8 cellular contexts compared by ENCODE assay signal in the genomic region with DNA sequence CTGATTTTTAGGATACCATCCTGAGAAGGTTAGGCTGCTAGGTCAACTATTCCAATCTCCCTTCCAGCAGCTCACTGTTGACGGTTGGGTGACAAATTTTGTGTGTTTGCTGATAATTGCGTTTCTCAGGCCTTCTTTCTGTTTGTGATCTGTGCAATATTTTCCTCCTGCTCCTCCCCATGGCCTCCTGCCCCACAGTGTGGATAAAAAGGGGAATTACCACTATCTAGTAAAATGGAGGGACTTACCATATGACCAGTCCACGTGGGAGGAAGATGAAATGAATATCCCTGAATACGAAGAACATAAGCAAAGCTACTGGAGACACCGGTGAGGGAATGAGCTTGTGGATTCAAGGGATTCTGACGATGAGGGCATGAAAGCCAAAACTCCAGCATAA. TPM values are rescaled to one million over a fixed set of nuclear protein-coding genes. Genes with fewer than 3 reads are reported as not detected.
DNase-seq lines count a peak whose midpoint lies in the region; ATAC-seq and TF ChIP-seq lines count a peak whose summit lies in the region.

No MANE protein-coding gene starts in this region.

- no peaks in the 10 kb centered on the region for H3K79me2 ChIP-seq in OCI-LY7 (ENCODE audit: insufficient read depth, low read depth, low read length)

- intact Hi-C loops in OCI-LY7 (cut with micrococcal nuclease; ENCODE audit: unreplicated experiment) = no loop called here
- intact Hi-C loops in mucosa of descending colon (cut with DNase I, micrococcal nuclease) = loop anchor here in 1 of 2 donors (5.0 kb wide), 1 partner anchor 35 kb away; no protein-coding TSS in a partner anchor

- no TSS peak for BruUV-seq in OCI-LY7 (replicated peaks; lab: Mats Ljungman, UMichigan)

- no peak overlapping the region for H3K4me2 ChIP-seq in OCI-LY7 (ENCODE audit: low read length)

- H3K4me1 ChIP-seq in OCI-LY7 (ENCODE audit: insufficient read depth, low read length, poor library complexity, severe bottlenecking) = no peaks in the 10 kb centered on the region
- no peaks in the 10 kb centered on the region for H3K4me1 ChIP-seq in mucosa of descending colon (ENCODE audit: low read depth)

- H3K36me3 ChIP-seq in OCI-LY7 (ENCODE audit: insufficient read depth, low read length) (peaks cover 93% of the 10 kb centered on the region), mucosa of descending colon (ENCODE audit: low read depth) (peaks cover 3% of the 10 kb centered on the region)

- POLR2A ChIA-PET in OCI-LY7 (lab: Charles Lee) = interaction anchor here (1.6 kb wide), 1 partner anchor 34 kb away, joined by 6 read pairs; a partner anchor contains a TSS

- no peak overlapping the region for H3K27ac ChIP-seq in OCI-LY7 (ENCODE audit: low read depth, low read length, poor library complexity, severe bottlenecking)

- no peaks in the 10 kb centered on the region for H3K9me2 ChIP-seq in OCI-LY7 (ENCODE audit: insufficient read depth, low read length)

- H4K20me1 ChIP-seq in OCI-LY7 (ENCODE audit: insufficient read depth, low read length) = no peaks in the 10 kb centered on the region

- peak; percentile 85 for ATAC-seq in mucosa of descending colon
- no peak for ATAC-seq in HG02588 (IDR thresholded peaks at IDR 0.05; ENCODE audit: unreplicated experiment)

- TF ChIP-seq CTCF in OCI-LY7 (conservative IDR thresholded peaks at IDR 0.05; ENCODE audit: low read length) (peak; percentile 58), mucosa of descending colon (IDR thresholded peaks at IDR 0.05) (no peak)

- H3K9me3 ChIP-seq in OCI-LY7 (ENCODE audit: low read length) = no peaks in the 10 kb centered on the region
- H3K9me3 ChIP-seq in mucosa of descending colon = no peaks in the 10 kb centered on the region

- no peak overlapping the region for H3K4me3 ChIP-seq in OCI-LY7 (ENCODE audit: low read depth, low read length, poor library complexity, severe bottlenecking)
- H3K4me3 ChIP-seq in mucosa of descending colon = no peak overlapping the region

- CTCF ChIA-PET in OCI-LY7 (lab: Charles Lee; ENCODE audit: unreplicated experiment) = no interaction called here

- peak; percentile 51 for DNase-seq in DMS 273 (lab: John Stamatoyannopoulos, UW; ENCODE audit: unreplicated experiment)
- no peak for DNase-seq in DMS 273 treated with DMSO at 0.1 percent for 48 hours (lab: John Stamatoyannopoulos, UW)
- DNase-seq in OCI-LY7 (ENCODE audit: low spot score) = no peak
- peak; percentile 16 for DNase-seq in ecto neural progenitor cell (ENCODE audit: low spot score)
- DNase-seq in mucosa of descending colon = peak in 1 of 3 donors; percentile 51
- no peak for DNase-seq in GOT3 (lab: John Stamatoyannopoulos, UW)
- no peak for DNase-seq in SKM-1 (lab: John Stamatoyannopoulos, UW; ENCODE audit: unreplicated experiment)

- no peak overlapping the region for H2AFZ ChIP-seq in OCI-LY7 (ENCODE audit: low read length)

RNA-seq across cellular contexts. Expression of a gene that starts 9.2 kb away (rescaled TPM):
- 42.5 and 59.6 TPM in 2 replicates for total RNA-seq in OCI-LY7 (2014; rRNA removed; shearing (Covaris generic))
- total RNA-seq in OCI-LY7 (2022) = 124 and 126 TPM in 2 replicates
- total RNA-seq in mucosa of descending colon = 100 to 1,000 TPM in 1 of 3 donors, 10 to 100 TPM in 2; 52.7 to 151 (median 56.5) TPM

RNA-seq across cellular contexts. Expression of a gene that starts 18.3 kb away (rescaled TPM):
- total RNA-seq in OCI-LY7 (2014; rRNA removed; shearing (Covaris generic)) = 3.8 and 9.6 TPM in 2 replicates
- total RNA-seq in OCI-LY7 (2022) (4.7 and 5.8 TPM in 2 replicates), mucosa of descending colon (1 to 10 TPM; 1.4 to 3.0 (median 2.4) TPM)

RNA-seq across cellular contexts. Expression of a gene that starts 31.9 kb away (rescaled TPM):
- total RNA-seq in OCI-LY7 (2014; rRNA removed; shearing (Covaris generic)) = 4.3 and 5.6 TPM in 2 replicates
- total RNA-seq in OCI-LY7 (2022) = 14.3 and 17.3 TPM in 2 replicates
- total RNA-seq in mucosa of descending colon = 1 to 10 TPM; 3.3 to 5.5 (median 3.9) TPM

RNA-seq across cellular contexts. Expression of a gene that starts 34.0 kb away (rescaled TPM):
- total RNA-seq in OCI-LY7 (2014; rRNA removed; shearing (Covaris generic)) = 40.2 and 41.0 TPM in 2 replicates
- total RNA-seq in OCI-LY7 (2022) (150 and 178 TPM in 2 replicates), mucosa of descending colon (100 to 1,000 TPM in 2 of 3 donors, 10 to 100 TPM in 1; 86.2 to 116 (median 114) TPM)

RNA-seq across cellular contexts. Expression of a gene that starts 34.2 kb away (rescaled TPM):
- total RNA-seq in OCI-LY7 (2014; rRNA removed; shearing (Covaris generic)) = 49.1 and 55.4 TPM in 2 replicates
- total RNA-seq in OCI-LY7 (2022) = 72.3 and 80.3 TPM in 2 replicates
- total RNA-seq in mucosa of descending colon = 10 to 100 TPM; 23.7 to 34.5 (median 31.4) TPM

Comparison
In these comparisons a context has a peak if more than half of its experiments do, and no peak if none do; other contexts are left out.
1. DNase-seq: peak in DMS 273 (single experiment) and ecto neural progenitor cell (single experiment); none in DMS 273 treated with DMSO at 0.1 percent for 48 hours (single experiment), OCI-LY7 (single experiment), GOT3 (single experiment) and SKM-1 (single experiment).